Comparison of ENCODE assay signal across 31 cellular contexts in genomic region chr3:18030371-18030870, GRCh38.
"Had no signal": no experiment of that assay in that cellular context is flagged by ENCODE, and none has a peak within 500 bp of the region (broad histone marks: within the 10 kb centered on the region; RNA-seq: fewer than 3 reads in every experiment).

No MANE protein-coding gene starts in this region.

- H3K4me1 ChIP-seq: adrenal gland, breast epithelium, esophagus muscularis mucosa, foreskin keratinocyte, gastrocnemius medialis had no signal

- H3K9me3 ChIP-seq: adrenal gland, breast epithelium, esophagus muscularis mucosa, gastrocnemius medialis, heart left ventricle had no signal

- H3K27ac ChIP-seq: adrenal gland, breast epithelium, cardiac muscle cell, coronary artery, dorsolateral prefrontal cortex, esophagus muscularis mucosa, foreskin keratinocyte, gastrocnemius medialis, heart left ventricle had no signal

- H3K36me3 ChIP-seq: adrenal gland, breast epithelium, cardiac muscle cell, esophagus muscularis mucosa, gastrocnemius medialis, heart left ventricle had no signal

- DNase-seq: activated CD4-positive, alpha-beta memory T cell treated with anti-CD3 and anti-CD28 coated beads for 36 hours; activated CD4-positive, alpha-beta T cell treated with anti-CD3 and anti-CD28 coated beads for 36 hours; activated CD4-positive, alpha-beta T cell treated with anti-CD3 and anti-CD28 coated beads, Interleukin-2, amount 10 ng/mL, durations not matched to agents 24 days and 14 days; activated CD4-positive, CD25-positive, alpha-beta regulatory T cell; activated CD4-positive, CD25-positive, alpha-beta regulatory T cell treated with anti-CD3 and anti-CD28 coated beads, Interleukin-2, amount 50 U/mL, for 72 hours; activated CD8-positive, alpha-beta memory T cell treated with anti-CD3 and anti-CD28 coated beads, Interleukin-2, amount 10 ng/mL, durations not matched to agents 7 days and 5 days; activated CD8-positive, alpha-beta memory T cell treated with anti-CD3 and anti-CD28 coated beads, Interleukin-2, amount 50 U/mL, for 4 hours; activated CD8-positive, alpha-beta T cell treated with anti-CD3 and anti-CD28 coated beads, Interleukin-2, amount 10 ng/mL, durations not matched to agents 7 days and 5 days; activated effector memory CD4-positive, alpha-beta T cell treated with anti-CD3 and anti-CD28 coated beads, Interleukin-2, amount 50 U/mL, for 16 hours; activated naive CD4-positive, alpha-beta T cell treated with anti-CD3 and anti-CD28 coated beads for 36 hours; activated naive CD8-positive, alpha-beta T cell treated with anti-CD3 and anti-CD28 coated beads for 36 hours; activated naive CD8-positive, alpha-beta T cell treated with anti-CD3 and anti-CD28 coated beads, Interleukin-2, amount 50 U/mL, for 24 hours; activated T-cell treated with anti-CD3 and anti-CD28 coated beads, Interleukin-2, amount 50 U/mL, for 1 hour; activated T-cell treated with anti-CD3 and anti-CD28 coated beads, Interleukin-2, amount 50 U/mL, for 48 hours; adrenal gland; amygdala; aorta; central memory CD4-positive, alpha-beta T cell; dorsolateral prefrontal cortex; effector memory CD4-positive, alpha-beta T cell; erythroblast; foreskin keratinocyte; gastrocnemius medialis; glutamatergic neuron; heart left ventricle; T-helper 17 cell; T1000 had no signal

- H3K27me3 ChIP-seq: adrenal gland, breast epithelium, cardiac muscle cell, dorsolateral prefrontal cortex, esophagus muscularis mucosa, foreskin keratinocyte, gastrocnemius medialis, heart left ventricle had no signal

- H3K4me3 ChIP-seq: adrenal gland, breast epithelium, cardiac muscle cell, coronary artery, dorsolateral prefrontal cortex, esophagus muscularis mucosa, gastrocnemius medialis, heart left ventricle had no signal
